ENCODE assay signal across 2 cellular contexts in the genomic region with DNA sequence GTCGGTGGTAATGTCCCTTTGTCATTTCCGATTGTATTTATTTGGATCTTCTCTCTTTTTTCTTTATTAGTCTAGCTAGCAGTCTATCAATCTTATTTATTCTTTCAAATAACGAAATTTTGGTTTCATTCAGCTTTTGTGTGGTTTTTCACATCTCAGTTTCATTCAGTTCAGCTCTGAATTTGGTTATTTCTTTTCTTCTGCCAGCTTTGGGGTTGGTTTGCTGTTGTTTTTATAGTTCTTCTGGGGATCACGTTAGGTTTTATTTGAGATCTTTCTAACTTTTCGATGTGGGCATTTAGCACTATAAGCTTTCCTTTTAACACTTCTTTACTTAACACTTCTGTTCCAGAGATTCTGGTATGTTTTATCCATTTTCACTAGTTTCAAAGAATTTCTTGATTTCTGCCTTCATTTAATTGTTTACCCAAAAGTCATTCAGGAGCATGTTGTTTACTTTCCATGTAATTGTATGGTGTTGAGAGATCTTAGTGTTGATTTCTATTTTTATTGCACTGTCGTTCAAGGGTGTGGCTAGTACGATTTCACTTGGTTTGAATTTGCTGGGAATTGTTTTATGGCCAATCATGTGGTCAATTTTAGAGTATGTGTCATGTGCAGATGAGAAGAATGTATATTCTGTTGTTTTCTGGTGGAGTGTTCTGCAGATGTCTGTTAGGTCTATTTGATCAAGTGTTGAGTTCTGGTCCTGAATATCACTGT.
TF ChIP-seq lines count a peak whose summit lies in the region.

No MANE protein-coding gene starts in this region.

TF ChIP-seq in GM12891, 5 proteins besides CTCF, POLR2A, EP300 and RAD21:
- TF ChIP-seq SPI1 (IDR thresholded peaks at IDR 0.05; ENCODE audit: low read depth, low read length): no peak
- no peak for TF ChIP-seq TAF1 (IDR thresholded peaks at IDR 0.05; ENCODE audit: low read depth, low read length)
- no peak for TF ChIP-seq PAX5 (IDR thresholded peaks at IDR 0.05; ENCODE audit: insufficient read depth, low read length, severe bottlenecking)
- no peak for TF ChIP-seq POLR2AphosphoS5 (IDR thresholded peaks at IDR 0.05; ENCODE audit: low read depth, low read length)
- no peak for TF ChIP-seq POU2F2 (IDR thresholded peaks at IDR 0.05; ENCODE audit: low read depth, low read length)

TF ChIP-seq in K562, 482 proteins besides CTCF, POLR2A, EP300 and RAD21:
- peak; percentile 55 for TF ChIP-seq CBX8 (IDR thresholded peaks at IDR 0.05; ENCODE audit: borderline replicate concordance, extremely low read depth, low read depth, low read length, poor library complexity, severe bottlenecking)
- TF ChIP-seq CBX3 (IDR thresholded peaks at IDR 0.05; ENCODE audit: borderline replicate concordance in 1 of 2, low read length in 2 of 2): no peak
TF ChIP-seq in K562: peak in this region for 1.
